Comparison of ENCODE assay signal across 15 cellular contexts in genomic region chr11:10926801-10927200, GRCh38.
DNase-seq lines count a peak whose midpoint lies in the region; ATAC-seq and TF ChIP-seq lines count a peak whose summit lies in the region.
"Had no signal": no experiment of that assay in that cellular context is flagged by ENCODE, and none has a peak within 500 bp of the region (broad histone marks: within the 10 kb centered on the region; RNA-seq: fewer than 3 reads in every experiment).

No MANE protein-coding gene starts in this region.

- peaks cover 0 to 6% of the 10 kb centered on the region in 2 experiments; a peak in 2 of 4 replicates for H3K79me1 ChIP-seq in IMR-90 (ENCODE audit: low read depth in 1 of 2, low read length in 2 of 2)

- no peak overlapping the region for H2AK5ac ChIP-seq in IMR-90 (ENCODE audit: low read depth, low read length)

- POLR2A ChIA-PET in IMR-90 (lab: Charles Lee; ENCODE audit: unreplicated experiment), result no interaction called here

- H3K4me3 ChIP-seq in IMR-90 (ENCODE audit: insufficient read depth, low read depth, low read length) (no peak overlapping the region), subcutaneous abdominal adipose tissue (ENCODE audit: low read depth in 1 of 5, low read length in 5 of 5) (no peak overlapping the region)
- no peak overlapping the region for H3K4me3 ChIP-seq in effector memory CD4-positive, alpha-beta T cell (ENCODE audit: insufficient read depth, low read depth, low read length, poor library complexity, severe bottlenecking)
- H3K4me3 ChIP-seq: lung, right lobe of liver had no signal

- TF ChIP-seq POLR2A in IMR-90 (IDR thresholded peaks at IDR 0.05; ENCODE audit: low read depth, low read length), result no peak

- intact Hi-C loops in IMR-90 (cut with micrococcal nuclease), result no loop called here

- no peak overlapping the region for H2AFZ ChIP-seq in IMR-90 (replicated peaks; ENCODE audit: low read length, poor library complexity)

- H3K27me3 ChIP-seq in IMR-90 (ENCODE audit: control insufficient read depth, insufficient read depth, low read length) (no peaks in the 10 kb centered on the region), subcutaneous abdominal adipose tissue (ENCODE audit: control insufficient read depth in 5 of 5, insufficient read depth in 4 of 5, low read length in 5 of 5) (no peaks in the 10 kb centered on the region)
- H3K27me3 ChIP-seq in effector memory CD4-positive, alpha-beta T cell (replicated peaks; ENCODE audit: control insufficient read depth, insufficient read depth, low read length, poor library complexity, severe bottlenecking), result peaks cover 14% of the 10 kb centered on the region
- H3K27me3 ChIP-seq: right lobe of liver had no signal

- no peak overlapping the region for H2BK15ac ChIP-seq in IMR-90 (ENCODE audit: low read depth, low read length)

- CTCF ChIA-PET in IMR-90 (lab: Yijun Ruan, JAX), result no interaction called here

- no peak overlapping the region for H2AK9ac ChIP-seq in IMR-90 (replicated peaks; ENCODE audit: low read depth, low read length, poor library complexity)

- BruUV-seq in IMR-90 (replicated peaks; lab: Mats Ljungman, UMichigan), result no TSS peak

- no peak overlapping the region for H3K56ac ChIP-seq in IMR-90 (ENCODE audit: extremely low read depth, insufficient read depth, low read length)

- H3K4ac ChIP-seq in IMR-90 (ENCODE audit: low read depth, low read length), result peak overlapping the region; percentile 19; the same call in 1 of the 2 replicates

- no peak overlapping the region for H4K5ac ChIP-seq in IMR-90 (ENCODE audit: low read depth, low read length)

- H3K4me1 ChIP-seq in IMR-90 (ENCODE audit: control insufficient read depth, insufficient read depth, low read length) (peaks cover 10% of the 10 kb centered on the region), subcutaneous abdominal adipose tissue (ENCODE audit: control insufficient read depth in 5 of 5, insufficient read depth in 5 of 5, low read length in 5 of 5) (peaks cover 4 to 43% (median 41%) of the 10 kb centered on the region in 5 donors)
- H3K4me1 ChIP-seq in effector memory CD4-positive, alpha-beta T cell (ENCODE audit: control insufficient read depth, insufficient read depth, low read length, poor library complexity, severe bottlenecking), result peaks cover 8% of the 10 kb centered on the region

- DNase-seq in IMR-90 (peak; percentile 35), T1000 (lab: John Stamatoyannopoulos, UW) (peak; percentile 55), fibroblast of gingiva (ENCODE audit: low read depth) (peak; percentile 51), HuH-7 (ENCODE audit: low spot score) (no peak), NCI-H187 (lab: John Stamatoyannopoulos, UW) (no peak)
- DNase-seq in effector memory CD4-positive, alpha-beta T cell, result no peak
- DNase-seq: activated B cell treated with CpG ODN at 0.5 μM for 24 hours; activated naive CD4-positive, alpha-beta T cell treated with anti-CD3 and anti-CD28 coated beads, Interleukin-2, amount 50 U/mL, for 16 hours; Karpas-422; NCI-H146; OCI-M1; stimulated activated CD4-positive, alpha-beta T cell treated with anti-CD3 and anti-CD28 coated beads, Interleukin-4, amount 100 ng/mL, for 1 hour had no signal

- no peak for TF ChIP-seq RAD21 in IMR-90 (IDR thresholded peaks at IDR 0.05; ENCODE audit: low read length)

- H4K8ac ChIP-seq in IMR-90 (ENCODE audit: low read depth in 2 of 2, low read length in 2 of 2), result no peak overlapping the region

- no peak overlapping the region for H3K23ac ChIP-seq in IMR-90 (ENCODE audit: low read depth, low read length)

- H3K9ac ChIP-seq in IMR-90 (ENCODE audit: low read depth, low read length) (no peak overlapping the region), subcutaneous abdominal adipose tissue (ENCODE audit: low read length in 5 of 5) (peak overlapping the region in 1 of 5 donors; percentile 75)

- no peak for ATAC-seq in IMR-90 (ENCODE audit: low read depth)

- dilution Hi-C loops in IMR-90 (cut with HindIII; ENCODE audit: low sequenced_read_pairs, unreplicated experiment), result no loop called here

- H2BK120ac ChIP-seq in IMR-90 (ENCODE audit: low read depth, low read length), result no peak overlapping the region

- no peak overlapping the region for H3K18ac ChIP-seq in IMR-90 (ENCODE audit: low read depth, low read length)

- no peak for TF ChIP-seq CTCF in IMR-90 (conservative IDR thresholded peaks at IDR 0.05; ENCODE audit: low read depth, low read length)

- in situ Hi-C loops in IMR-90 (cut with MboI; ENCODE audit: low sequenced_read_pairs), result no loop called here

- H3K27ac ChIP-seq in IMR-90 (ENCODE audit: insufficient read depth, low read length) (no peak overlapping the region), subcutaneous abdominal adipose tissue (ENCODE audit: low read depth, low read length) (peak overlapping the region; percentile 87)
- no peak overlapping the region for H3K27ac ChIP-seq in effector memory CD4-positive, alpha-beta T cell (ENCODE audit: insufficient read depth, low read length, poor library complexity, severe bottlenecking)
- H3K27ac ChIP-seq: right lobe of liver had no signal

- H4K20me1 ChIP-seq in IMR-90 (ENCODE audit: insufficient read depth, low read length), result no peaks in the 10 kb centered on the region

- no peak overlapping the region for H4K91ac ChIP-seq in IMR-90 (ENCODE audit: insufficient read depth, low read depth, low read length)

- H3K4me2 ChIP-seq in IMR-90 (ENCODE audit: low read depth, low read length), result no peak overlapping the region

- no peak overlapping the region for H2BK5ac ChIP-seq in IMR-90 (ENCODE audit: low read depth, low read length, poor library complexity, severe bottlenecking)

- H2BK20ac ChIP-seq in IMR-90 (ENCODE audit: low read depth, low read length), result peak overlapping the region; percentile 24; the same call in 1 of the 2 replicates

- H3K36me3 ChIP-seq in IMR-90 (ENCODE audit: control insufficient read depth, insufficient read depth, low read length) (no peaks in the 10 kb centered on the region), subcutaneous abdominal adipose tissue (ENCODE audit: control insufficient read depth in 5 of 5, insufficient read depth in 5 of 5, low read length in 5 of 5) (no peaks in the 10 kb centered on the region)
- H3K36me3 ChIP-seq in effector memory CD4-positive, alpha-beta T cell (ENCODE audit: control insufficient read depth, insufficient read depth, low read length), result no peaks in the 10 kb centered on the region
- H3K36me3 ChIP-seq: right lobe of liver had no signal

- H3K9me3 ChIP-seq in IMR-90 (ENCODE audit: control insufficient read depth, insufficient read depth, low read length), result no peaks in the 10 kb centered on the region
- no peaks in the 10 kb centered on the region for H3K9me3 ChIP-seq in subcutaneous abdominal adipose tissue (ENCODE audit: control insufficient read depth in 5 of 5, low read length in 5 of 5)
- H3K9me3 ChIP-seq in effector memory CD4-positive, alpha-beta T cell (ENCODE audit: control insufficient read depth, low read length), result no peaks in the 10 kb centered on the region
- H3K9me3 ChIP-seq: right lobe of liver had no signal

- peaks cover 13% of the 10 kb centered on the region for H3K9me1 ChIP-seq in IMR-90 (ENCODE audit: insufficient read depth, low read length)

- peak overlapping the region; percentile 64; the same call in 1 of the 2 replicates for H3K14ac ChIP-seq in IMR-90 (replicated peaks; ENCODE audit: low read depth, low read length)

TF ChIP-seq in IMR-90, 13 proteins besides CTCF, POLR2A, EP300 and RAD21:
- TF ChIP-seq MAFK (IDR thresholded peaks at IDR 0.05; ENCODE audit: low read depth, low read length) (no peak), BHLHE40 (IDR thresholded peaks at IDR 0.05; ENCODE audit: low read depth, low read length) (no peak), ELK1 (IDR thresholded peaks at IDR 0.05; ENCODE audit: borderline replicate concordance, low read depth, low read length) (no peak), USF2 (IDR thresholded peaks at IDR 0.05; ENCODE audit: low read depth, low read length) (no peak), MXI1 (IDR thresholded peaks at IDR 0.05; ENCODE audit: borderline replicate concordance, low read depth, low read length) (no peak), MAZ (IDR thresholded peaks at IDR 0.05; ENCODE audit: borderline replicate concordance, low read depth, low read length) (no peak), CEBPB (IDR thresholded peaks at IDR 0.05; ENCODE audit: low read depth, low read length) (no peak), RFX5 (IDR thresholded peaks at IDR 0.05; ENCODE audit: low read depth, low read length) (no peak), RCOR1 (IDR thresholded peaks at IDR 0.05; ENCODE audit: insufficient replicate concordance, low read length) (no peak), CHD1 (IDR thresholded peaks at IDR 0.05; ENCODE audit: low read depth, low read length) (no peak), NFE2L2 (IDR thresholded peaks at IDR 0.05; ENCODE audit: low read depth, low read length) (no peak)
TF ChIP-seq in IMR-90: peak in this region for 0.

Comparison
In these comparisons a context has a peak if more than half of its experiments do, and no peak if none do; other contexts are left out.
1. DNase-seq: peak in IMR-90 (single experiment), T1000 (single experiment) and fibroblast of gingiva (single experiment); none in effector memory CD4-positive, alpha-beta T cell (0 of 3), HuH-7 (single experiment) and NCI-H187 (0 of 2).